Comparison of ENCODE assay signal across 21 cellular contexts in genomic region chr21:32482565-32483292, GRCh38.
DNase-seq lines count a peak whose midpoint lies in the region; ATAC-seq, FAIRE-seq and TF ChIP-seq lines count a peak whose summit lies in the region.
"Had no signal": no experiment of that assay in that cellular context is flagged by ENCODE, and none has a peak within 500 bp of the region (broad histone marks: within the 10 kb centered on the region; RNA-seq: fewer than 3 reads in every experiment).

No MANE protein-coding gene starts in this region.

- H3K9me3 Mint-ChIP-seq in immature natural killer cell, result no peaks in the 10 kb centered on the region

- no TSS peak for BruUV-seq in HCT116 (replicated peaks; lab: Mats Ljungman, UMichigan)

- intact Hi-C loops in HCT116 (cut with micrococcal nuclease) (no loop called here), thyroid gland (cut with DNase I) (no loop called here)

- no peak for TF ChIP-seq RAD21 in HCT116 (IDR thresholded peaks at IDR 0.05; ENCODE audit: low read depth)

- H3K27me3 Mint-ChIP-seq in immature natural killer cell (ENCODE audit: low read depth in 3 of 3), result peaks cover 0 to 4% (median 2%) of the 10 kb centered on the region in 3 donors

- H4K20me1 ChIP-seq in HCT116 (ENCODE audit: insufficient read depth), result no peaks in the 10 kb centered on the region

- H3K27me3 ChIP-seq in HCT116 (ENCODE audit: insufficient read depth, low read length), result no peaks in the 10 kb centered on the region
- H3K27me3 ChIP-seq in thyroid gland, result no peaks in the 10 kb centered on the region

- CTCF ChIA-PET in HCT116 (lab: Charles Lee), result no interaction called here

- H3K4me1 ChIP-seq in HCT116 (ENCODE audit: control insufficient read depth in 1 of 2, insufficient read depth in 2 of 2, low read length in 2 of 2) (peaks cover 17 to 26% of the 10 kb centered on the region in 2 experiments), thyroid gland (peaks cover 32 to 33% of the 10 kb centered on the region in 2 donors)

- H3K4me1 Mint-ChIP-seq in immature natural killer cell, result peaks cover 50 to 60% of the 10 kb centered on the region in 2 donors
- H3K4me1 Mint-ChIP-seq: B cell had no signal

- no peak for DNase-seq in HCT116 (ENCODE audit: low read depth, low spot score)
- DNase-seq in immature natural killer cell, result no peak
- DNase-seq in thyroid gland, result no peak
- no peak for DNase-seq in D721Med (ENCODE audit: insufficient read length, low spot score)
- no peak for DNase-seq in foreskin melanocyte
- DNase-seq: EL, GF-D8, HCEC 1CT, KG1, NCI-H1092 treated with DMSO at 0.1 percent for 48 hours, NCI-H1930, NCI-H748 treated with DMSO at 0.1 percent for 48 hours, PC-9, RPMI8226, SHP77 had no signal

- no peaks in the 10 kb centered on the region; a peak in 1 of 4 replicates for H3K36me3 ChIP-seq in HCT116 (ENCODE audit: control insufficient read depth in 1 of 2, insufficient read depth in 2 of 2, low read length in 2 of 2)
- H3K36me3 ChIP-seq in thyroid gland, result no peaks in the 10 kb centered on the region

- RAD21 ChIA-PET in HCT116 (lab: Charles Lee; ENCODE audit: low non-redundant PET in 1 of 2, low total read pairs in 2 of 2, uncharacterized antibody in 2 of 2, unreplicated experiment in 2 of 2), result no interaction called here

- no peaks in the 10 kb centered on the region for H3K9me2 ChIP-seq in HCT116 (ENCODE audit: insufficient read depth)

- TF ChIP-seq POLR2A in HCT116 (IDR thresholded peaks at IDR 0.05; ENCODE audit: borderline replicate concordance, extremely low read depth, insufficient read depth, insufficient read length) (no peak), thyroid gland (IDR thresholded peaks at IDR 0.05) (no peak)

- peak overlapping the region; percentile 46 to 69 (median 53) for H3K4me3 Mint-ChIP-seq in immature natural killer cell
- H3K4me3 Mint-ChIP-seq: B cell, CD14-positive monocyte had no signal

- H3K36me3 Mint-ChIP-seq in immature natural killer cell, result peaks cover 6 to 9% (median 6%) of the 10 kb centered on the region in 3 donors
- H3K36me3 Mint-ChIP-seq: CD14-positive monocyte had no signal

- H3K27ac Mint-ChIP-seq in immature natural killer cell, result peak overlapping the region in 5 of 6 donors; percentile 31 to 57 (median 36)
- H3K27ac Mint-ChIP-seq: B cell had no signal

- 0 out of 2 replicates have a peak, but pooled peaks have one; percentile 6 for ATAC-seq in HCT116
- no peak for ATAC-seq in GM18520 (IDR thresholded peaks at IDR 0.05; ENCODE audit: unreplicated experiment)
- ATAC-seq: A549, SK-N-SH treated with all-trans-retinoic acid at 6 μM for 48 hours had no signal

- no peak overlapping the region for H2AFZ ChIP-seq in HCT116 (ENCODE audit: low read depth, low read length, poor library complexity, severe bottlenecking)
- H2AFZ ChIP-seq: PC-9 had no signal

- WGBS in thyroid gland, 2 donors, result 65 to 82% methylated on average over 11 of the region's 11 CpGs

- H3K9ac ChIP-seq in HCT116 (ENCODE audit: low read length), result no peak overlapping the region

- H3K4me3 ChIP-seq in HCT116 (replicated peaks in 1 of 2; ENCODE audit: low read depth in 1 of 2, low read length in 2 of 2) (no peak overlapping the region), thyroid gland (replicated peaks in 1 of 3) (no peak overlapping the region)
- H3K4me3 ChIP-seq: A549, PC-9 had no signal

- H3K27ac ChIP-seq in HCT116 (ENCODE audit: low read depth, low read length) (no peak overlapping the region), VCaP (peak overlapping the region; percentile 8; the same call in 1 of the 2 replicates), thyroid gland (peak overlapping the region in 2 of 3 donors; percentile 55 to 58)
- H3K27ac ChIP-seq: PC-9 had no signal

- no peak for TF ChIP-seq CTCF in HCT116 (IDR thresholded peaks at IDR 0.05 in 2 of 3, conservative IDR thresholded peaks at IDR 0.05 in 1 of 3; ENCODE audit: borderline replicate concordance in 1 of 3, insufficient read depth in 1 of 3, low read depth in 2 of 3, low read length in 2 of 3)
- TF ChIP-seq CTCF in VCaP (conservative IDR thresholded peaks at IDR 0.05), result no peak
- no peak for TF ChIP-seq CTCF in thyroid gland (IDR thresholded peaks at IDR 0.05)
- TF ChIP-seq CTCF in D721Med (IDR thresholded peaks at IDR 0.05; ENCODE audit: insufficient read depth, missing control alignments), result no peak

- H3K9me3 ChIP-seq in HCT116 (ENCODE audit: control insufficient read depth in 1 of 2, insufficient read depth in 1 of 2, low read depth in 1 of 2, low read length in 2 of 2) (no peaks in the 10 kb centered on the region), thyroid gland (no peaks in the 10 kb centered on the region)
- H3K9me3 ChIP-seq: A549 had no signal

- no peak for FAIRE-seq in D721Med (lab: Jason Lieb, UNC)
- FAIRE-seq: A549 had no signal

- peaks cover under 1% of the 10 kb centered on the region; the same call in 1 of the 2 replicates for H3K79me2 ChIP-seq in HCT116 (ENCODE audit: insufficient read depth, low read length)

- POLR2A ChIA-PET in HCT116 (lab: Charles Lee), result no interaction called here

- no peak overlapping the region for H3K4me2 ChIP-seq in HCT116 (ENCODE audit: low read length)
- H3K4me2 ChIP-seq: A549, PC-9 had no signal

TF ChIP-seq in HCT116, 20 proteins besides CTCF, POLR2A, EP300 and RAD21:
- no peak for TF ChIP-seq CBX3 (IDR thresholded peaks at IDR 0.05; ENCODE audit: low read depth)
- TF ChIP-seq POLR2AphosphoS5 (IDR thresholded peaks at IDR 0.05; ENCODE audit: low read depth, low read length), result no peak
- no peak for TF ChIP-seq JUND (IDR thresholded peaks at IDR 0.05)
- TF ChIP-seq ZNF274 (IDR thresholded peaks at IDR 0.05; ENCODE audit: low read depth, low read length), result no peak
- TF ChIP-seq ZBTB33 (IDR thresholded peaks at IDR 0.05; ENCODE audit: extremely low read depth, insufficient replicate concordance, low read length), result no peak
- no peak for TF ChIP-seq CEBPB (IDR thresholded peaks at IDR 0.05; ENCODE audit: low read depth)
- no peak for TF ChIP-seq EGR1 (IDR thresholded peaks at IDR 0.05; ENCODE audit: low read depth)
- TF ChIP-seq EZH2phosphoT487 (IDR thresholded peaks at IDR 0.05; ENCODE audit: borderline replicate concordance), result no peak
- no peak for TF ChIP-seq EZH2 (IDR thresholded peaks at IDR 0.05)
- no peak for TF ChIP-seq SRF (IDR thresholded peaks at IDR 0.05; ENCODE audit: low read depth)
